Comparison of ENCODE assay signal across 1 cellular context in the genomic region with DNA sequence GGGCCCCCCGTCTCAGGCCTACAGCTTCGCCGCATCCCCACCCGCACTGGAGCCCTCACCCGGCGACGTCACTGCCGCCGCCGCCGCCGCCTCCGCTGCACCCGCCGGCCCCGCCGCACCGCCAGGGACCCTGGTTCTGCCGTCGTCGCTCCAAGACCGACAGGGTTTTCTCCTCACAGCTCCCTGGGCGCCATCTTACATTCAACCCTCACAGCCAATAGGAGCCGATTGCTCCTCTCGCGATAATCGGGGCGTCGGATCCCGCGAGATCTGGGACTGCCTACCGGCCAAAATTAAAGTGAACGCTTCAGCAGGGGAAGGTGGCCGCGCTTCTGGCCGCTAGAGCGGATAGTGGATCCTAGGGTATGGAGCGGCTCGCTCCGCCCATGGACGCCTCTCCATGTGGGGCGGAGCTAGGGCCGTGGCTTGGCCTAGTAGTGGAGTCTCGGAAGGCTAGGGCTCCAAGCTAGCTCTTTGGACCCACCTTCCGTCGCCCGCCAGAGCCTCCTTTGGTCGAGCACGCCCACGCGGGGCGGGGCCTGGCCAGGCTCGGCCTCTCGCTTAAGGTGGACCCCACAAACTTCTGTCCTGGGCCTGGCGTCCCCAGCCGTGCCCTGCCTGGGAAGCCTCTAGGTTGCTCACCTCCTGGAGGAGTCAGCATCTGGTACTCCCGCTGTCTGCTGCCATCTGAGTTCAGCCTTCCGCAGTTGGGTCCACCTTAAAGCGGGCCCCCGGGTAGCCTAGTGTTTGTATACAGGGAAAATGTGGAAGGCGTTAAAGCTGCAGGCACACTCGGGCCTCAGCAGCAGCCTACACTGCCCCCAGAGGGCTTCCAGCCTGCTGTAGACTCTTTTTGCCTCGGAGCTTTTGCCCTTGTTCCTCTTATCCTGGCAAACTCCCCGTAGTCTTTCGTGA.
TF ChIP-seq lines count a peak whose summit lies in the region.

Gene QRICH1, minus strand, starts transcription at position 219 of the 915 bp plus-strand sequence. CDS start 17,054 bp downstream, outside the sequence.

TF ChIP-seq in HEK293, 187 proteins besides CTCF, POLR2A, EP300 and RAD21 (continued from another document and continues in another):
- TF ChIP-seq ZSCAN5A (tag by site-specific recombination; IDR thresholded peaks at IDR 0.05) (no peak), OVOL3 (tag by site-specific recombination; IDR thresholded peaks at IDR 0.05) (no peak), ZNF626 (tag by site-specific recombination; IDR thresholded peaks at IDR 0.05) (no peak), KLF16 (tag by site-specific recombination; IDR thresholded peaks at IDR 0.05) (peak; percentile 58), ZNF791 (tag by site-specific recombination; IDR thresholded peaks at IDR 0.05) (no peak), KLF1 (tag by site-specific recombination; IDR thresholded peaks at IDR 0.05) (no peak), ZNF37A (tag by site-specific recombination; IDR thresholded peaks at IDR 0.05) (no peak), OSR2 (tag by site-specific recombination; IDR thresholded peaks at IDR 0.05) (no peak), ZBTB44 (tag by site-specific recombination; IDR thresholded peaks at IDR 0.05) (peak; percentile 58; the same call in 1 of the 2 replicates), ZFHX2 (tag by site-specific recombination; conservative IDR thresholded peaks at IDR 0.05) (peak; percentile 72), ZNF585B (tag by site-specific recombination; IDR thresholded peaks at IDR 0.05) (no peak), ZNF664 (tag by site-specific recombination; IDR thresholded peaks at IDR 0.05) (no peak), ZNF48 (tag by site-specific recombination; IDR thresholded peaks at IDR 0.05) (no peak), ZNF121 (tag by site-specific recombination; IDR thresholded peaks at IDR 0.05) (no peak), GLI2 (tag by site-specific recombination; IDR thresholded peaks at IDR 0.05; ENCODE audit: borderline replicate concordance, low read depth) (no peak), KLF7 (tag by site-specific recombination; IDR thresholded peaks at IDR 0.05; ENCODE audit: borderline replicate concordance) (0 out of 2 replicates have a peak, but pooled peaks have one; percentile 32), ZNF362 (tag by site-specific recombination; IDR thresholded peaks at IDR 0.05) (no peak), ZNF366 (tag by site-specific recombination; conservative IDR thresholded peaks at IDR 0.05) (no peak), ZNF548 (tag by site-specific recombination; IDR thresholded peaks at IDR 0.05) (no peak), MEIS1 (CRISPR knock-in tag; IDR thresholded peaks at IDR 0.05; ENCODE audit: borderline replicate concordance) (no peak), ZNF404 (tag by site-specific recombination; IDR thresholded peaks at IDR 0.05) (no peak), ZNF600 (tag by site-specific recombination; IDR thresholded peaks at IDR 0.05) (peak; percentile 89), ZNF266 (tag by site-specific recombination; IDR thresholded peaks at IDR 0.05; ENCODE audit: low read depth) (no peak), ZNF133 (tag by site-specific recombination; IDR thresholded peaks at IDR 0.05) (no peak), HOXD13 (CRISPR knock-in tag; IDR thresholded peaks at IDR 0.05; ENCODE audit: borderline replicate concordance) (no peak), ELK4 (IDR thresholded peaks at IDR 0.05; ENCODE audit: borderline replicate concordance, low read depth, low read length) (no peak), ZNF239 (tag by site-specific recombination; IDR thresholded peaks at IDR 0.05) (no peak), YY1 (tag by site-specific recombination; IDR thresholded peaks at IDR 0.05) (peak; percentile 82), EGR2 (tag by site-specific recombination; IDR thresholded peaks at IDR 0.05; ENCODE audit: low read depth) (peak; percentile 34; the same call in 1 of the 2 replicates), GLIS1 (tag by site-specific recombination; IDR thresholded peaks at IDR 0.05) (peak; percentile 75), KLF9 (tag by site-specific recombination; IDR thresholded peaks at IDR 0.05; ENCODE audit: low read depth) (peak; percentile 62), ZNF658 (tag by site-specific recombination; IDR thresholded peaks at IDR 0.05) (no peak)
- TF ChIP-seq, protein P1, sequence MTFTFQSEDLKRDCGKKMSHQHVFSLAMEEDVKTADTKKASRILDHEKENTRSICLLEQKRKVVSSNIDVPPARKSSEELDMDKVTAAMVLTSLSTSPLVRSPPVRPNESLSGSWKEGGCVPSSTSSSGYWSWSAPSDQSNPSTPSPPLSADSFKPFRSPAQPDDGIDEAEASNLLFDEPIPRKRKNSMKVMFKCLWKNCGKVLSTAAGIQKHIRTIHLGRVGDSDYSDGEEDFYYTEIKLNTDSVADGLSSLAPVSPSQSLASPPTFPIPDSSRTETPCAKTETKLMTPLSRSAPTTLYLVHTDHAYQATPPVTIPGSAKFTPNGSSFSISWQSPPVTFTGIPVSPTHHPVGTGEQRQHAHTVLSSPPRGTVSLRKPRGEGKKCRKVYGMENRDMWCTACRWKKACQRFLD (tag by site-specific recombination; IDR thresholded peaks at IDR 0.05) = no peak
- TF ChIP-seq, protein P2, sequence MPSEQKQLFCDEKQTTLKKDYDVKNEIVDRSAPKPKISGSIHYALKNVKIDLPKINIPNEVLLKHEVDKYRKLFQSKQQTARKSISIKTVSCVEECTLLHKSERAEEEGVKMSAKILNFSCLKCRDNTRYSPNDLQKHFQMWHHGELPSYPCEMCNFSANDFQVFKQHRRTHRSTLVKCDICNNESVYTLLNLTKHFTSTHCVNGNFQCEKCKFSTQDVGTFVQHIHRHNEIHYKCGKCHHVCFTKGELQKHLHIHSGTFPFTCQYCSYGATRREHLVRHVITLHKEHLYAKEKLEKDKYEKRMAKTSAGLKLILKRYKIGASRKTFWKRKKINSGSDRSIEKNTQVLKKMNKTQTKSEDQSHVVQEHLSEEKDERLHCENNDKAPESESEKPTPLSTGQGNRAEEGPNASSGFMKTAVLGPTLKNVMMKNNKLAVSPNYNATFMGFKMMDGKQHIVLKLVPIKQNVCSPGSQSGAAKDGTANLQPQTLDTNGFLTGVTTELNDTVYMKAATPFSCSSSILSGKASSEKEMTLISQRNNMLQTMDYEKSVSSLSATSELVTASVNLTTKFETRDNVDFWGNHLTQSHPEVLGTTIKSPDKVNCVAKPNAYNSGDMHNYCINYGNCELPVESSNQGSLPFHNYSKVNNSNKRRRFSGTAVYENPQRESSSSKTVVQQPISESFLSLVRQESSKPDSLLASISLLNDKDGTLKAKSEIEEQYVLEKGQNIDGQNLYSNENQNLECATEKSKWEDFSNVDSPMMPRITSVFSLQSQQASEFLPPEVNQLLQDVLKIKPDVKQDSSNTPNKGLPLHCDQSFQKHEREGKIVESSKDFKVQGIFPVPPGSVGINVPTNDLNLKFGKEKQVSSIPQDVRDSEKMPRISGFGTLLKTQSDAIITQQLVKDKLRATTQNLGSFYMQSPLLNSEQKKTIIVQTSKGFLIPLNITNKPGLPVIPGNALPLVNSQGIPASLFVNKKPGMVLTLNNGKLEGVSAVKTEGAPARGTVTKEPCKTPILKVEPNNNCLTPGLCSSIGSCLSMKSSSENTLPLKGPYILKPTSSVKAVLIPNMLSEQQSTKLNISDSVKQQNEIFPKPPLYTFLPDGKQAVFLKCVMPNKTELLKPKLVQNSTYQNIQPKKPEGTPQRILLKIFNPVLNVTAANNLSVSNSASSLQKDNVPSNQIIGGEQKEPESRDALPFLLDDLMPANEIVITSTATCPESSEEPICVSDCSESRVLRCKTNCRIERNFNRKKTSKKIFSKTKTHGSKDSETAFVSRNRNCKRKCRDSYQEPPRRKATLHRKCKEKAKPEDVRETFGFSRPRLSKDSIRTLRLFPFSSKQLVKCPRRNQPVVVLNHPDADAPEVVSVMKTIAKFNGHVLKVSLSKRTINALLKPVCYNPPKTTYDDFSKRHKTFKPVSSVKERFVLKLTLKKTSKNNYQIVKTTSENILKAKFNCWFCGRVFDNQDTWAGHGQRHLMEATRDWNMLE (tag by site-specific recombination; conservative IDR thresholded peaks at IDR 0.05; ENCODE audit: low read depth) = no peak
- TF ChIP-seq, protein P3, sequence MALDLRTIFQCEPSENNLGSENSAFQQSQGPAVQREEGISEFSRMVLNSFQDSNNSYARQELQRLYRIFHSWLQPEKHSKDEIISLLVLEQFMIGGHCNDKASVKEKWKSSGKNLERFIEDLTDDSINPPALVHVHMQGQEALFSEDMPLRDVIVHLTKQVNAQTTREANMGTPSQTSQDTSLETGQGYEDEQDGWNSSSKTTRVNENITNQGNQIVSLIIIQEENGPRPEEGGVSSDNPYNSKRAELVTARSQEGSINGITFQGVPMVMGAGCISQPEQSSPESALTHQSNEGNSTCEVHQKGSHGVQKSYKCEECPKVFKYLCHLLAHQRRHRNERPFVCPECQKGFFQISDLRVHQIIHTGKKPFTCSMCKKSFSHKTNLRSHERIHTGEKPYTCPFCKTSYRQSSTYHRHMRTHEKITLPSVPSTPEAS (tag by site-specific recombination; IDR thresholded peaks at IDR 0.05) = no peak
- TF ChIP-seq, protein P4, sequence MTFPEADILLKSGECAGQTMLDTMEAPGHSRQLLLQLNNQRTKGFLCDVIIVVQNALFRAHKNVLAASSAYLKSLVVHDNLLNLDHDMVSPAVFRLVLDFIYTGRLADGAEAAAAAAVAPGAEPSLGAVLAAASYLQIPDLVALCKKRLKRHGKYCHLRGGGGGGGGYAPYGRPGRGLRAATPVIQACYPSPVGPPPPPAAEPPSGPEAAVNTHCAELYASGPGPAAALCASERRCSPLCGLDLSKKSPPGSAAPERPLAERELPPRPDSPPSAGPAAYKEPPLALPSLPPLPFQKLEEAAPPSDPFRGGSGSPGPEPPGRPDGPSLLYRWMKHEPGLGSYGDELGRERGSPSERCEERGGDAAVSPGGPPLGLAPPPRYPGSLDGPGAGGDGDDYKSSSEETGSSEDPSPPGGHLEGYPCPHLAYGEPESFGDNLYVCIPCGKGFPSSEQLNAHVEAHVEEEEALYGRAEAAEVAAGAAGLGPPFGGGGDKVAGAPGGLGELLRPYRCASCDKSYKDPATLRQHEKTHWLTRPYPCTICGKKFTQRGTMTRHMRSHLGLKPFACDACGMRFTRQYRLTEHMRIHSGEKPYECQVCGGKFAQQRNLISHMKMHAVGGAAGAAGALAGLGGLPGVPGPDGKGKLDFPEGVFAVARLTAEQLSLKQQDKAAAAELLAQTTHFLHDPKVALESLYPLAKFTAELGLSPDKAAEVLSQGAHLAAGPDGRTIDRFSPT (tag by site-specific recombination; IDR thresholded peaks at IDR 0.05) = no peak
- TF ChIP-seq, protein P5, sequence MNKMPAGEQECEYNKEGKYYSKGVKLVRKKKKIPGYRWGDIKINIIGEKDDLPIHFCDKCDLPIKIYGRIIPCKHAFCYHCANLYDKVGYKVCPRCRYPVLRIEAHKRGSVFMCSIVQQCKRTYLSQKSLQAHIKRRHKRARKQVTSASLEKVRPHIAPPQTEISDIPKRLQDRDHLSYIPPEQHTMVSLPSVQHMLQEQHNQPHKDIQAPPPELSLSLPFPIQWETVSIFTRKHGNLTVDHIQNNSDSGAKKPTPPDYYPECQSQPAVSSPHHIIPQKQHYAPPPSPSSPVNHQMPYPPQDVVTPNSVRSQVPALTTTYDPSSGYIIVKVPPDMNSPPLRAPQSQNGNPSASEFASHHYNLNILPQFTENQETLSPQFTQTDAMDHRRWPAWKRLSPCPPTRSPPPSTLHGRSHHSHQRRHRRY (tag by site-specific recombination; IDR thresholded peaks at IDR 0.05) = no peak
- TF ChIP-seq, protein P6, sequence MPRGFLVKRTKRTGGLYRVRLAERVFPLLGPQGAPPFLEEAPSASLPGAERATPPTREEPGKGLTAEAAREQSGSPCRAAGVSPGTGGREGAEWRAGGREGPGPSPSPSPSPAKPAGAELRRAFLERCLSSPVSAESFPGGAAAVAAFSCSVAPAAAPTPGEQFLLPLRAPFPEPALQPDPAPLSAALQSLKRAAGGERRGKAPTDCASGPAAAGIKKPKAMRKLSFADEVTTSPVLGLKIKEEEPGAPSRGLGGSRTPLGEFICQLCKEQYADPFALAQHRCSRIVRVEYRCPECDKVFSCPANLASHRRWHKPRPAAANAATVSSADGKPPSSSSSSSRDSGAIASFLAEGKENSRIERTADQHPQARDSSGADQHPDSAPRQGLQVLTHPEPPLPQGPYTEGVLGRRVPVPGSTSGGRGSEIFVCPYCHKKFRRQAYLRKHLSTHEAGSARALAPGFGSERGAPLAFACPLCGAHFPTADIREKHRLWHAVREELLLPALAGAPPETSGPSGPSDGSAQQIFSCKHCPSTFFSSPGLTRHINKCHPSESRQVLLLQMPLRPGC (tag by site-specific recombination; IDR thresholded peaks at IDR 0.05) = no peak
